Comparison of ENCODE assay signal across 15 cellular contexts in genomic region chr22:37401861-37402506, GRCh38. TPM values are rescaled to one million over a fixed set of nuclear protein-coding genes. Genes with fewer than 3 reads are reported as not detected.
DNase-seq lines count a peak whose midpoint lies in the region; ATAC-seq, FAIRE-seq and TF ChIP-seq lines count a peak whose summit lies in the region.
"Had no signal": no experiment of that assay in that cellular context is flagged by ENCODE, and none has a peak within 500 bp of the region (broad histone marks: within the 10 kb centered on the region; RNA-seq: fewer than 3 reads in every experiment).

No MANE protein-coding gene starts in this region.

- H3K36me3 ChIP-seq in K562 (ENCODE audit: control insufficient read depth, insufficient read depth, low read length) (no peaks in the 10 kb centered on the region), prostate gland (no peaks in the 10 kb centered on the region)

- no peaks in the 10 kb centered on the region for H3K79me2 ChIP-seq in K562 (ENCODE audit: control insufficient read depth, insufficient read depth, low read length)

- H3K9ac ChIP-seq in K562 (ENCODE audit: insufficient read depth in 1 of 2, low read depth in 2 of 2, low read length in 2 of 2): no peak overlapping the region

- H3K4me3 Mint-ChIP-seq in glutamatergic neuron (ENCODE audit: unreplicated experiment): peak overlapping the region; percentile 46
- H3K4me3 Mint-ChIP-seq: B cell; CD8-positive, alpha-beta memory T cell had no signal

- in situ Hi-C loops in K562 (cut with MboI): no loop called here

- ATAC-seq in K562 (no peak), GM21423 (IDR thresholded peaks at IDR 0.05; ENCODE audit: unreplicated experiment) (no peak)

- H3K27me3 ChIP-seq in K562 (ENCODE audit: control insufficient read depth in 2 of 2, insufficient read depth in 2 of 2, low read length in 2 of 2) (peaks cover 2 to 37% of the 10 kb centered on the region in 2 experiments; a peak in 3 of 5 replicates), prostate gland (replicated peaks; ENCODE audit: insufficient read depth) (no peaks in the 10 kb centered on the region)

- TF ChIP-seq POLR2A in K562 (conservative IDR thresholded peaks at IDR 0.05) (no peak), prostate gland (IDR thresholded peaks at IDR 0.05) (no peak)

- H4K20me1 ChIP-seq in K562 (replicated peaks; ENCODE audit: control insufficient read depth, insufficient read depth, low read length): no peaks in the 10 kb centered on the region

- TF ChIP-seq RAD21 in K562 (CRISPR knock-in tag; conservative IDR thresholded peaks at IDR 0.05 in 1 of 2, IDR thresholded peaks at IDR 0.05 in 1 of 2): no peak

- no peak overlapping the region for H2AFZ ChIP-seq in K562 (ENCODE audit: low read depth, low read length)

- H3K9me1 ChIP-seq in K562 (ENCODE audit: control insufficient read depth, insufficient read depth, low read length): no peaks in the 10 kb centered on the region

- peak overlapping the region; percentile 78 for H3K27ac Mint-ChIP-seq in glutamatergic neuron (ENCODE audit: unreplicated experiment)
- H3K27ac Mint-ChIP-seq: B cell had no signal

- POLR2A ChIA-PET in K562 (lab: Yijun Ruan, JAX): interaction anchor here (0.9 kb wide), 1 partner anchor 15 kb away, joined by 4 read pairs; no protein-coding TSS in a partner anchor

- H3K4me2 ChIP-seq in K562 (ENCODE audit: insufficient read depth, low read length): no peak overlapping the region

- intact Hi-C loops in K562 (cut with micrococcal nuclease) (no loop called here), prostate gland (cut with DNase I) (no loop called here)

- TF ChIP-seq CTCF in K562 (IDR thresholded peaks at IDR 0.05 in 2 of 3, conservative IDR thresholded peaks at IDR 0.05 in 1 of 3; ENCODE audit: insufficient read depth in 2 of 3, low read depth in 1 of 3, low read length in 3 of 3): no peak
- no peak for TF ChIP-seq CTCF in glutamatergic neuron (IDR thresholded peaks at IDR 0.05; ENCODE audit: partially characterized antibody, unreplicated experiment)
- TF ChIP-seq CTCF in prostate gland (IDR thresholded peaks at IDR 0.05): no peak

- peaks cover 8% of the 10 kb centered on the region for H3K9me3 Mint-ChIP-seq in glutamatergic neuron (ENCODE audit: unreplicated experiment)
- H3K9me3 Mint-ChIP-seq: CD8-positive, alpha-beta memory T cell had no signal

- no peak for TF ChIP-seq EP300 in K562 (IDR thresholded peaks at IDR 0.05; ENCODE audit: low read length)

- no TSS peak for BruUV-seq in K562 (replicated peaks; lab: Mats Ljungman, UMichigan)

- CTCF ChIA-PET in K562 (lab: Yijun Ruan, JAX; ENCODE audit: low intra/inter-chr PET ratio): no interaction called here

- H3K4me1 ChIP-seq in K562 (replicated peaks in 1 of 2; ENCODE audit: control insufficient read depth in 2 of 2, insufficient read depth in 2 of 2, low read length in 2 of 2) (no peaks in the 10 kb centered on the region), prostate gland (replicated peaks) (peaks cover 15% of the 10 kb centered on the region)

- H3K36me3 Mint-ChIP-seq in glutamatergic neuron (ENCODE audit: unreplicated experiment): no peaks in the 10 kb centered on the region
- H3K36me3 Mint-ChIP-seq: CD8-positive, alpha-beta memory T cell had no signal

- peaks cover 10% of the 10 kb centered on the region for H3K27me3 Mint-ChIP-seq in glutamatergic neuron (ENCODE audit: unreplicated experiment)

- FAIRE-seq in K562 (lab: Jason Lieb, UNC): no peak

- H3K27ac ChIP-seq in K562 (ENCODE audit: extremely low read depth, low read depth, low read length): no peak overlapping the region
- H3K27ac ChIP-seq in prostate gland: peak overlapping the region; percentile 65 to 67

- H3K4me3 ChIP-seq in K562 (no peak overlapping the region), prostate gland (no peak overlapping the region)

- peaks cover 52% of the 10 kb centered on the region for H3K4me1 Mint-ChIP-seq in glutamatergic neuron (ENCODE audit: low read depth, unreplicated experiment)
- H3K4me1 Mint-ChIP-seq: B cell; CD8-positive, alpha-beta memory T cell had no signal

- H3K9me3 ChIP-seq in K562 (replicated peaks; ENCODE audit: control insufficient read depth, insufficient read depth, low read depth, low read length) (no peaks in the 10 kb centered on the region), prostate gland (no peaks in the 10 kb centered on the region)

- 14% methylated on average over 14 of the region's 14 CpGs for WGBS in K562 (ENCODE audit: insufficient coverage, low coverage, missing lambda C conversion rate)
- WGBS in prostate gland: 31% methylated on average over 14 of the region's 14 CpGs

- DNase-seq in NCI-H82 (lab: John Stamatoyannopoulos, UW) (peak; percentile 78), K562 (ENCODE audit: extremely low read depth in 1 of 4, low spot score in 3 of 4) (no peak), glutamatergic neuron (no peak), prostate gland (ENCODE audit: low spot score) (peak; percentile 28), NK-92 (lab: John Stamatoyannopoulos, UW; ENCODE audit: unreplicated experiment) (no peak)
- no peak for DNase-seq in NK-92 treated with Interleukin-12 subunit alpha and Interleukin-12 subunit beta, amount 100 ng/mL, for 24 hours (lab: John Stamatoyannopoulos, UW)
- DNase-seq: ACHN; CD8-positive, alpha-beta memory T cell; KG1; NCI-H1105; NCI-H187; NCI-H69; SHP77 had no signal

TF ChIP-seq in K562, 482 proteins besides CTCF, POLR2A, EP300 and RAD21:
- 0 out of 2 replicates have a peak, but pooled peaks have one; percentile 22 for TF ChIP-seq BCOR (IDR thresholded peaks at IDR 0.05)
- TF ChIP-seq ZFP36 (IDR thresholded peaks at IDR 0.05; ENCODE audit: low read depth, low read length, partially characterized antibody): peak; percentile 49
- no peak for TF ChIP-seq STAG1 (CRISPR knock-in tag; IDR thresholded peaks at IDR 0.05; ENCODE audit: borderline replicate concordance)
- TF ChIP-seq BMI1 (IDR thresholded peaks at IDR 0.05; ENCODE audit: low read length): no peak
- TF ChIP-seq RBM25 (IDR thresholded peaks at IDR 0.05; ENCODE audit: low read depth, low read length, severe bottlenecking): peak; percentile 57
- no peak for TF ChIP-seq PCBP1 (IDR thresholded peaks at IDR 0.05; ENCODE audit: low read depth, low read length, poor library complexity, severe bottlenecking)
- no peak for TF ChIP-seq SMARCE1 (IDR thresholded peaks at IDR 0.05)
- no peak for TF ChIP-seq ZNF282 (CRISPR knock-in tag; IDR thresholded peaks at IDR 0.05)
- no peak for TF ChIP-seq C11orf30 (IDR thresholded peaks at IDR 0.05; ENCODE audit: low read depth)
- no peak for TF ChIP-seq FUS (optimal IDR thresholded peaks at IDR 0.05; ENCODE audit: low read depth, low read length)
- TF ChIP-seq, protein P1, sequence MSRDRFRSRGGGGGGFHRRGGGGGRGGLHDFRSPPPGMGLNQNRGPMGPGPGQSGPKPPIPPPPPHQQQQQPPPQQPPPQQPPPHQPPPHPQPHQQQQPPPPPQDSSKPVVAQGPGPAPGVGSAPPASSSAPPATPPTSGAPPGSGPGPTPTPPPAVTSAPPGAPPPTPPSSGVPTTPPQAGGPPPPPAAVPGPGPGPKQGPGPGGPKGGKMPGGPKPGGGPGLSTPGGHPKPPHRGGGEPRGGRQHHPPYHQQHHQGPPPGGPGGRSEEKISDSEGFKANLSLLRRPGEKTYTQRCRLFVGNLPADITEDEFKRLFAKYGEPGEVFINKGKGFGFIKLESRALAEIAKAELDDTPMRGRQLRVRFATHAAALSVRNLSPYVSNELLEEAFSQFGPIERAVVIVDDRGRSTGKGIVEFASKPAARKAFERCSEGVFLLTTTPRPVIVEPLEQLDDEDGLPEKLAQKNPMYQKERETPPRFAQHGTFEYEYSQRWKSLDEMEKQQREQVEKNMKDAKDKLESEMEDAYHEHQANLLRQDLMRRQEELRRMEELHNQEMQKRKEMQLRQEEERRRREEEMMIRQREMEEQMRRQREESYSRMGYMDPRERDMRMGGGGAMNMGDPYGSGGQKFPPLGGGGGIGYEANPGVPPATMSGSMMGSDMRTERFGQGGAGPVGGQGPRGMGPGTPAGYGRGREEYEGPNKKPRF (IDR thresholded peaks at IDR 0.05; ENCODE audit: low read depth, low read length): no peak
- TF ChIP-seq SIN3A (IDR thresholded peaks at IDR 0.05; ENCODE audit: borderline replicate concordance in 2 of 2, control insufficient read depth in 1 of 2, low read depth in 2 of 2, low read length in 2 of 2): no peak

RNA-seq across cellular contexts. Expression of gene ELFN2, which starts 25.3 kb away (rescaled TPM):
- not detected in 2 replicates for total RNA-seq in K562 (2011; cell fraction: chromatin; rRNA removed; ENCODE audit: low replicate concordance)
- not detected in 2 replicates for total RNA-seq in K562 (2011; cell fraction: nucleolus; rRNA removed)
- total RNA-seq in K562 (2011; cell fraction: nucleoplasm; rRNA removed): not detected in 2 replicates
- total RNA-seq in K562 (2014; rRNA removed): not detected in 2 replicates
- total RNA-seq in K562 (2014; rRNA removed; fragmentation: Illumina TruSeq; extraction: Trizol): not detected in 2 replicates
- total RNA-seq in K562 (2015; rRNA removed; fragmentation: Illumina TruSeq; extraction: Trizol): not detected in 2 replicates
- total RNA-seq in K562 (2021): not detected in 2 replicates
- polyA plus RNA-seq in K562 (2011; rRNA removed): not detected in 2 replicates
- polyA plus RNA-seq in K562 (2011; cell fraction: cytosol; rRNA removed): under 0.01 and 0.01 TPM in 2 replicates
- 0.01 TPM in 1 of 2 replicates, not detected in the other for polyA plus RNA-seq in K562 (2011; cell fraction: nucleus; rRNA removed)
- not detected in 2 replicates for polyA plus RNA-seq in K562 (2012)
- not detected in 2 replicates for polyA plus RNA-seq in K562 (2014; fragmentation: Illumina TruSeq; extraction: Trizol)
- not detected for polyA plus RNA-seq in K562 (2014; fragmentation: Nextera tagmentation; extraction: Ambion mirVana)
- polyA plus RNA-seq in K562 (2014; rRNA removed): not detected in 2 replicates
- not detected in 2 replicates for polyA minus RNA-seq in K562 (2011; rRNA and poly(A)+ RNA removed)
- polyA minus RNA-seq in K562 (2011; cell fraction: cytosol; rRNA and poly(A)+ RNA removed): not detected in 2 replicates
- not detected in 2 replicates for polyA minus RNA-seq in K562 (2011; cell fraction: nucleus; rRNA and poly(A)+ RNA removed)
- 7.3 TPM for total RNA-seq in glutamatergic neuron (ENCODE audit: unreplicated experiment)
- 1 to 10 TPM; 2.8 to 4.3 TPM for total RNA-seq in prostate gland

Comparison
In these comparisons a context has a peak if more than half of its experiments do, and no peak if none do; other contexts are left out.
1. DNase-seq: peak in NCI-H82 (single experiment) and prostate gland (single experiment); none in K562 (0 of 4), glutamatergic neuron (single experiment), NK-92 (single experiment) and NK-92 treated with Interleukin-12 subunit alpha and Interleukin-12 subunit beta, amount 100 ng/mL, for 24 hours (single experiment).